10 cellular contexts compared by ENCODE assay signal in genomic region chr22:41524283-41524682, GRCh38. TPM values are rescaled to one million over a fixed set of nuclear protein-coding genes. Genes with fewer than 3 reads are reported as not detected.
DNase-seq lines count a peak whose midpoint lies in the region; ATAC-seq and TF ChIP-seq lines count a peak whose summit lies in the region.
"Had no signal": no experiment of that assay in that cellular context is flagged by ENCODE, and none has a peak within 500 bp of the region (broad histone marks: within the 10 kb centered on the region; RNA-seq: fewer than 3 reads in every experiment).

No MANE protein-coding gene starts in this region.

- no peak overlapping the region for H3K9ac ChIP-seq in PC-3 (ENCODE audit: low read length)

- H3K36me3 ChIP-seq in PC-3 (ENCODE audit: low read depth, low read length), result peaks cover 24% of the 10 kb centered on the region

- peak overlapping the region; percentile 11; the same call in 1 of the 2 replicates for H3K4me3 ChIP-seq in Jurkat, Clone E6-1 (ENCODE audit: low read length)
- H3K4me3 ChIP-seq in PC-3 (ENCODE audit: low read length), result no peak overlapping the region
- H3K4me3 ChIP-seq: PC-9 had no signal

- H3K9me3 Mint-ChIP-seq in brain, result no peaks in the 10 kb centered on the region
- H3K9me3 Mint-ChIP-seq: nephron had no signal

- H3K9me3 ChIP-seq in PC-3 (ENCODE audit: low read length), result no peaks in the 10 kb centered on the region

- H3K27ac Mint-ChIP-seq in brain, result peak overlapping the region in 3 of 5 experiments; percentile 21 to 71 (median 51)

- ATAC-seq in left lobe of liver (peak; percentile 47), PC-3 (no peak)

- no peaks in the 10 kb centered on the region for H3K9me2 ChIP-seq in PC-3 (replicated peaks; ENCODE audit: low read length)

- no peaks in the 10 kb centered on the region for H3K4me1 ChIP-seq in PC-3 (ENCODE audit: insufficient read depth, low read length)

- CTCF ChIA-PET in PC-3 (lab: Charles Lee), result no interaction called here

- H3K27me3 Mint-ChIP-seq in brain, result no peaks in the 10 kb centered on the region

- BruUV-seq in PC-3 (replicated peaks; lab: Mats Ljungman, UMichigan), result no TSS peak

- H3K36me3 Mint-ChIP-seq in brain, result peaks cover 25% of the 10 kb centered on the region

- TF ChIP-seq CTCF in brain (conservative IDR thresholded peaks at IDR 0.05) (no peak), PC-3 (conservative IDR thresholded peaks at IDR 0.05; ENCODE audit: low read depth, low read length) (no peak)

- H3F3A ChIP-seq in PC-3 (ENCODE audit: low read length, unreplicated experiment), result no peaks in the 10 kb centered on the region

- no peaks in the 10 kb centered on the region for H3K79me2 ChIP-seq in PC-3 (ENCODE audit: low read length)

- H3K4me3 Mint-ChIP-seq in brain, result no peak overlapping the region
- H3K4me3 Mint-ChIP-seq: nephron had no signal

- no peaks in the 10 kb centered on the region for H3K4me1 Mint-ChIP-seq in brain
- H3K4me1 Mint-ChIP-seq: nephron had no signal

- no peak overlapping the region for H2AFZ ChIP-seq in PC-3 (ENCODE audit: low read length)
- H2AFZ ChIP-seq: PC-9 had no signal

- intact Hi-C loops in PC-3 (cut with micrococcal nuclease), result no loop called here

- no peaks in the 10 kb centered on the region for H3K27me3 ChIP-seq in PC-3 (ENCODE audit: low read length)

- no peak for DNase-seq in Jurkat, Clone E6-1 (ENCODE audit: low read depth, low spot score)
- DNase-seq in left lobe of liver (ENCODE audit: low spot score) (peak; percentile 89), substantia nigra (lab: John Stamatoyannopoulos, UW) (peak in 18 of 49 donors; percentile 25 to 85 (median 43)), PC-3 (no peak)
- no peak for DNase-seq in activated effector memory CD4-positive, alpha-beta T cell treated with Interleukin-2 at 50 U/mL for 16 hours
- no peak for DNase-seq in stimulated activated CD4-positive, alpha-beta T cell treated with anti-CD3 and anti-CD28 coated beads, Interleukin-1b, Interleukin-23, amount 100 ng/mL, for 48 hours
- DNase-seq: PC-9 had no signal

- no peak overlapping the region for H3K4me2 ChIP-seq in PC-3 (ENCODE audit: low read length)
- H3K4me2 ChIP-seq: PC-9 had no signal

- no peaks in the 10 kb centered on the region for H4K20me1 ChIP-seq in PC-3 (ENCODE audit: low read length)

- POLR2A ChIA-PET in PC-3 (lab: Charles Lee; ENCODE audit: unreplicated experiment), result no interaction called here

- H3K27ac ChIP-seq in substantia nigra (ENCODE audit: low read depth, low read length, poor library complexity, severe bottlenecking) (peak overlapping the region; percentile 82), PC-3 (ENCODE audit: low read length) (no peak overlapping the region)
- H3K27ac ChIP-seq: HL-60, PC-9 had no signal

RNA-seq across cellular contexts. Expression of gene POLR3H, which starts 20.0 kb away (rescaled TPM):
- 53.1 TPM for polyA plus RNA-seq in Jurkat, Clone E6-1 (2012; ENCODE audit: insufficient read depth, insufficient read length)
- polyA plus RNA-seq in brain (ENCODE audit: insufficient read depth, low read depth, low replicate concordance), result 39.3 TPM
- 22.5 TPM for total RNA-seq in left lobe of liver
- 21.2 and 30.4 TPM in 2 replicates for total RNA-seq in PC-3 (2014; rRNA removed)

RNA-seq across cellular contexts. Expression of gene CSDC2, which starts 36.5 kb away (rescaled TPM):
- polyA plus RNA-seq in Jurkat, Clone E6-1 (2012; ENCODE audit: insufficient read depth, insufficient read length), result not detected
- polyA plus RNA-seq in brain (ENCODE audit: insufficient read depth, low read depth, low replicate concordance), result 9.6 TPM
- 0.88 TPM for total RNA-seq in left lobe of liver
- total RNA-seq in PC-3 (2014; rRNA removed), result not detected in 2 replicates

RNA-seq across cellular contexts. Expression of gene ACO2, which starts 55.4 kb away (rescaled TPM):
- 98.6 TPM for polyA plus RNA-seq in Jurkat, Clone E6-1 (2012; ENCODE audit: insufficient read depth, insufficient read length)
- 234 TPM for polyA plus RNA-seq in brain (ENCODE audit: insufficient read depth, low read depth, low replicate concordance)
- total RNA-seq in left lobe of liver (71.8 TPM), PC-3 (2014; rRNA removed) (118 and 130 TPM in 2 replicates)

RNA-seq across cellular contexts. Expression of gene PHF5A, which starts 55.8 kb away (rescaled TPM):
- polyA plus RNA-seq in Jurkat, Clone E6-1 (2012; ENCODE audit: insufficient read depth, insufficient read length), result 165 TPM
- 42.8 TPM for polyA plus RNA-seq in brain (ENCODE audit: insufficient read depth, low read depth, low replicate concordance)
- 14.6 TPM for total RNA-seq in left lobe of liver
- 76.5 and 80.4 TPM in 2 replicates for total RNA-seq in PC-3 (2014; rRNA removed)
